Comparison of ENCODE assay signal across 11 cellular contexts in the genomic region with DNA sequence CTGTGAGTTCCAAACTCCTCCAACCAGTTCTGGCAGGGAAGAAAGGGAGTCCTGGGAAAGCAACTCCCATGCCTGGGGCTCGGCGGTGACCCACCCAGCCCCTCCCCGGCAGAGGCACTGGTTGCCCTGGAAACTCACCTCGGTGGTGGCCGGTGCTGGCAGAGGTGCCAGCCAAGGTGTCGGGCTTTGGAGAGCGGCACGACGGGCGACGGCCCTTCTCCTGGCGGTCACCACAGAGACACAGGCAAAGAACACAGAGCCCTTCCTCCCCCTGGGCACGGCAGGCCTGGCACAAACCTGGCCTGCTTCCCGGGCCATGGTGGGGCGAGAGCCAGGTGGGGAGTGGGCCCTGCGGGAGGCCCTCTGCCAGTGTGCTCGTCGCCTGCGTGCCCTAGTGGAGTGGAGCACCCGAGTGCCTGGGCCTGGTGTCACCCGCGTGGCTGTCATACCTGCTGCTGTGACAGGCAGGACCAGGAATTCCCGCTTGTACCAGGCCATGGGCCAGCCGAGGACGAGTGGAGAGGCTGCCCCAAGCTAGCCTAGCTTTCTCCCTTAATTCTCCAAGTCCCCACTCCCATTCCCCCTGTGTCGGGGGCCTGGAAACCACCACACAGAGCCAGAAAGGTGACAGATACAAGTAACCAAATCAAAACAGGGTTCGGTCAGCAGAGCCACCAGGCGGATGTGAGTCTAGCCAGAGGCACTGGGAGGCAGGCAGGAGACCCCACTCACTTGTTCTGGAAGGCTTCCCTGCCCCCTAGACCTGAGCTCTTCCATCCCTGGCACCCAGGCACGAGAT. TPM values are rescaled to one million over a fixed set of nuclear protein-coding genes. Genes with fewer than 3 reads are reported as not detected.
DNase-seq lines count a peak whose midpoint lies in the region; ATAC-seq, FAIRE-seq and TF ChIP-seq lines count a peak whose summit lies in the region.
"Had no signal": no experiment of that assay in that cellular context is flagged by ENCODE, and none has a peak within 500 bp of the region (broad histone marks: within the 10 kb centered on the region; RNA-seq: fewer than 3 reads in every experiment).

No MANE protein-coding gene starts in this region.

- no peak overlapping the region for H3K27ac Mint-ChIP-seq in HFFc6
- H3K27ac Mint-ChIP-seq: WTC11 had no signal

- peaks cover 14% of the 10 kb centered on the region; the same call in 2 of the 3 replicates for H3K36me3 ChIP-seq in K562 (ENCODE audit: control insufficient read depth, insufficient read depth, low read length)
- H3K36me3 ChIP-seq in upper lobe of right lung: no peaks in the 10 kb centered on the region

- no peak overlapping the region for H2AFZ ChIP-seq in K562 (ENCODE audit: low read depth, low read length)

- H3K9me3 ChIP-seq in K562 (replicated peaks; ENCODE audit: control insufficient read depth, insufficient read depth, low read depth, low read length): no peaks in the 10 kb centered on the region
- H3K9me3 ChIP-seq in upper lobe of right lung: no peaks in the 10 kb centered on the region

- TF ChIP-seq CTCF in K562 (IDR thresholded peaks at IDR 0.05 in 2 of 3, conservative IDR thresholded peaks at IDR 0.05 in 1 of 3; ENCODE audit: insufficient read depth in 2 of 3, low read depth in 1 of 3, low read length in 3 of 3) (no peak), upper lobe of right lung (IDR thresholded peaks at IDR 0.05) (no peak), HFFc6 (IDR thresholded peaks at IDR 0.05) (no peak)

- peak overlapping the region in 1 of 2 experiments; percentile 43; a peak in 1 of 4 replicates for H3K9ac ChIP-seq in K562 (ENCODE audit: insufficient read depth in 1 of 2, low read depth in 2 of 2, low read length in 2 of 2)

- no peak overlapping the region for H3K4me3 ChIP-seq in K562
- H3K4me3 ChIP-seq in upper lobe of right lung: no peak overlapping the region

- H3K36me3 Mint-ChIP-seq in HFFc6 (ENCODE audit: low read depth): no peaks in the 10 kb centered on the region
- H3K36me3 Mint-ChIP-seq: WTC11 had no signal

- TF ChIP-seq RAD21 in K562 (CRISPR knock-in tag; conservative IDR thresholded peaks at IDR 0.05 in 1 of 2, IDR thresholded peaks at IDR 0.05 in 1 of 2): no peak

- no peak for DNase-seq in Right ventricle myocardium inferior (ENCODE audit: missing footprints)
- DNase-seq in cardiac septum (ENCODE audit: low spot score): no peak
- DNase-seq in K562 (ENCODE audit: extremely low read depth in 1 of 4, low spot score in 3 of 4): no peak
- peak; percentile 57 for DNase-seq in medulla oblongata (ENCODE audit: extremely low spot score)
- no peak for DNase-seq in upper lobe of right lung
- DNase-seq in NCI-H446 treated with DMSO at 0.1 percent for 48 hours (lab: John Stamatoyannopoulos, UW): no peak
- DNase-seq in HFFc6: no peak
- DNase-seq: islet precursor cell had no signal

- no peaks in the 10 kb centered on the region for H3K9me1 ChIP-seq in K562 (ENCODE audit: control insufficient read depth, insufficient read depth, low read length)

- WGBS in K562 (ENCODE audit: insufficient coverage, low coverage, missing lambda C conversion rate): 76% methylated on average over 13 of the region's 29 CpGs

- H3K27ac ChIP-seq in K562 (ENCODE audit: extremely low read depth, low read depth, low read length) (no peak overlapping the region), upper lobe of right lung (peak overlapping the region; percentile 18)

- no peak for FAIRE-seq in K562 (lab: Jason Lieb, UNC)
- FAIRE-seq: astrocyte had no signal

- H3K4me2 ChIP-seq in K562 (ENCODE audit: insufficient read depth, low read length): no peak overlapping the region

- H3K9me3 Mint-ChIP-seq in HFFc6: no peaks in the 10 kb centered on the region
- H3K9me3 Mint-ChIP-seq: WTC11 had no signal

- H3K4me1 Mint-ChIP-seq in HFFc6 (ENCODE audit: low read depth): peaks cover 25% of the 10 kb centered on the region

- TF ChIP-seq POLR2A in K562 (conservative IDR thresholded peaks at IDR 0.05): no peak

- no peak for TF ChIP-seq EP300 in K562 (IDR thresholded peaks at IDR 0.05; ENCODE audit: low read length)

- no TSS peak for BruUV-seq in K562 (replicated peaks; lab: Mats Ljungman, UMichigan)

- peaks cover 6% of the 10 kb centered on the region for H4K20me1 ChIP-seq in K562 (replicated peaks; ENCODE audit: control insufficient read depth, insufficient read depth, low read length)

- in situ Hi-C loops in K562 (cut with MboI): no loop called here

- ATAC-seq in Right ventricle myocardium inferior (peak; percentile 7), K562 (no peak), upper lobe of right lung (peak; percentile 1), HG03521 (IDR thresholded peaks at IDR 0.05; ENCODE audit: unreplicated experiment) (no peak)
- ATAC-seq: WTC11 had no signal

- H3K4me3 Mint-ChIP-seq in HFFc6: no peak overlapping the region
- H3K4me3 Mint-ChIP-seq: WTC11 had no signal

- POLR2A ChIA-PET in K562 (lab: Yijun Ruan, JAX): interaction anchor here (0.8 kb wide), 1 partner anchor 13 kb away, joined by 3 read pairs; no protein-coding TSS in a partner anchor

- CTCF ChIA-PET in K562 (lab: Yijun Ruan, JAX; ENCODE audit: low intra/inter-chr PET ratio): no interaction called here

- H3K79me2 ChIP-seq in K562 (ENCODE audit: control insufficient read depth, insufficient read depth, low read length): peaks cover 69% of the 10 kb centered on the region

- H3K4me1 ChIP-seq in K562 (replicated peaks in 1 of 2; ENCODE audit: control insufficient read depth in 2 of 2, insufficient read depth in 2 of 2, low read length in 2 of 2): peaks cover 28 to 64% of the 10 kb centered on the region in 2 experiments
- H3K4me1 ChIP-seq in upper lobe of right lung: peaks cover 53% of the 10 kb centered on the region

- intact Hi-C loops in Right ventricle myocardium inferior (cut with DNase I) (no loop called here), cardiac septum (cut with DNase I) (no loop called here), K562 (cut with micrococcal nuclease) (no loop called here), upper lobe of right lung (cut with DNase I) (no loop called here)

- H3K27me3 Mint-ChIP-seq in HFFc6 (ENCODE audit: insufficient read depth): peaks cover 4% of the 10 kb centered on the region

- no peaks in the 10 kb centered on the region for H3K27me3 ChIP-seq in K562 (ENCODE audit: control insufficient read depth in 2 of 2, insufficient read depth in 2 of 2, low read length in 2 of 2)
- no peaks in the 10 kb centered on the region for H3K27me3 ChIP-seq in upper lobe of right lung

TF ChIP-seq in K562, 482 proteins besides CTCF, POLR2A, EP300 and RAD21:
- no peak for TF ChIP-seq BACH1 (tag; IDR thresholded peaks at IDR 0.05)
- no peak for TF ChIP-seq ZNF12 (CRISPR knock-in tag; IDR thresholded peaks at IDR 0.05)
- no peak for TF ChIP-seq SIRT6 (IDR thresholded peaks at IDR 0.05; ENCODE audit: low read depth, low read length)
- TF ChIP-seq POLR2G (IDR thresholded peaks at IDR 0.05; ENCODE audit: low read depth, low read length): peak; percentile 32; the same call in 1 of the 2 replicates

RNA-seq across cellular contexts. Expression of a gene that starts 8.2 kb away (rescaled TPM):
- total RNA-seq in Right ventricle myocardium inferior: 33.7 TPM
- 23.9 TPM for total RNA-seq in cardiac septum
- 62.0 and 176 TPM in 2 replicates for total RNA-seq in K562 (2011; cell fraction: chromatin; rRNA removed; ENCODE audit: low replicate concordance)
- 78.8 and 97.7 TPM in 2 replicates for total RNA-seq in K562 (2011; cell fraction: nucleolus; rRNA removed)
- total RNA-seq in K562 (2011; cell fraction: nucleoplasm; rRNA removed): 55.4 and 58.4 TPM in 2 replicates
- total RNA-seq in K562 (2014; rRNA removed): 27.1 and 36.2 TPM in 2 replicates
- 9.4 and 12.0 TPM in 2 replicates for total RNA-seq in K562 (2014; rRNA removed; fragmentation: Illumina TruSeq; extraction: Trizol)
- 25.8 and 25.9 TPM in 2 replicates for total RNA-seq in K562 (2015; rRNA removed; fragmentation: Illumina TruSeq; extraction: Trizol)
- 28.6 and 37.3 TPM in 2 replicates for total RNA-seq in K562 (2021)
- 40.3 and 45.9 TPM in 2 replicates for polyA plus RNA-seq in K562 (2011; rRNA removed)
- polyA plus RNA-seq in K562 (2011; cell fraction: cytosol; rRNA removed): 34.7 and 62.2 TPM in 2 replicates
- 170 and 326 TPM in 2 replicates for polyA plus RNA-seq in K562 (2011; cell fraction: nucleus; rRNA removed)
- 26.3 and 47.2 TPM in 2 replicates for polyA plus RNA-seq in K562 (2012)
- 28.7 and 34.9 TPM in 2 replicates for polyA plus RNA-seq in K562 (2014; fragmentation: Illumina TruSeq; extraction: Trizol)
- 1 to 10 TPM in 1 of 2 experiments, under 1 TPM in 1; 0.75 to 2.4 TPM for polyA plus RNA-seq in K562 (2014; fragmentation: Nextera tagmentation; extraction: Ambion mirVana)
- 39.5 and 43.3 TPM in 2 replicates for polyA plus RNA-seq in K562 (2014; rRNA removed)
- 12.0 and 17.4 TPM in 2 replicates for polyA minus RNA-seq in K562 (2011; rRNA and poly(A)+ RNA removed)
- 13.6 and 18.5 TPM in 2 replicates for polyA minus RNA-seq in K562 (2011; cell fraction: cytosol; rRNA and poly(A)+ RNA removed)
- 30.2 and 36.5 TPM in 2 replicates for polyA minus RNA-seq in K562 (2011; cell fraction: nucleus; rRNA and poly(A)+ RNA removed)
- total RNA-seq in upper lobe of right lung: 66.3 TPM
- total RNA-seq in HFFc6 (2021; fragmentation: NEBNext Ultra II Directional; extraction: Animal tissue kit (Norgen Biotek cat#: 25700)): 10 to 100 TPM; 12.1 to 15.8 (median 14.8) TPM

RNA-seq across cellular contexts. Expression of a gene that starts 34.5 kb away (rescaled TPM):
- total RNA-seq in Right ventricle myocardium inferior: 8.2 TPM
- 4.6 TPM for total RNA-seq in cardiac septum
- total RNA-seq in K562 (2011; cell fraction: chromatin; rRNA removed; ENCODE audit: low replicate concordance): 36.0 and 113 TPM in 2 replicates
- total RNA-seq in K562 (2011; cell fraction: nucleolus; rRNA removed): 65.4 and 76.9 TPM in 2 replicates
- total RNA-seq in K562 (2011; cell fraction: nucleoplasm; rRNA removed): 49.2 and 52.3 TPM in 2 replicates
- total RNA-seq in K562 (2014; rRNA removed): 20.7 and 23.6 TPM in 2 replicates
- 6.3 and 9.4 TPM in 2 replicates for total RNA-seq in K562 (2014; rRNA removed; fragmentation: Illumina TruSeq; extraction: Trizol)
- total RNA-seq in K562 (2015; rRNA removed; fragmentation: Illumina TruSeq; extraction: Trizol): 13.7 and 15.3 TPM in 2 replicates
- total RNA-seq in K562 (2021): 24.6 and 25.8 TPM in 2 replicates
- 10.1 and 20.2 TPM in 2 replicates for polyA plus RNA-seq in K562 (2011; rRNA removed)
- 19.0 and 25.7 TPM in 2 replicates for polyA plus RNA-seq in K562 (2011; cell fraction: cytosol; rRNA removed)
- polyA plus RNA-seq in K562 (2011; cell fraction: nucleus; rRNA removed): 44.6 and 60.7 TPM in 2 replicates
- polyA plus RNA-seq in K562 (2012): 11.5 and 21.9 TPM in 2 replicates
- polyA plus RNA-seq in K562 (2014; fragmentation: Illumina TruSeq; extraction: Trizol): 17.8 and 18.8 TPM in 2 replicates
- polyA plus RNA-seq in K562 (2014; fragmentation: Nextera tagmentation; extraction: Ambion mirVana): 1 to 10 TPM in 1 of 2 experiments, under 1 TPM in 1; 0.55 to 1.6 TPM
- 16.1 and 20.6 TPM in 2 replicates for polyA plus RNA-seq in K562 (2014; rRNA removed)
- 12.7 and 14.4 TPM in 2 replicates for polyA minus RNA-seq in K562 (2011; rRNA and poly(A)+ RNA removed)
- polyA minus RNA-seq in K562 (2011; cell fraction: cytosol; rRNA and poly(A)+ RNA removed): 12.8 and 20.2 TPM in 2 replicates
- polyA minus RNA-seq in K562 (2011; cell fraction: nucleus; rRNA and poly(A)+ RNA removed): 24.2 and 31.3 TPM in 2 replicates
- total RNA-seq in upper lobe of right lung: 27.4 TPM
- total RNA-seq in HFFc6 (2021; fragmentation: NEBNext Ultra II Directional; extraction: Animal tissue kit (Norgen Biotek cat#: 25700)): 1 to 10 TPM; 1.1 to 2.8 (median 1.7) TPM

Comparison
In these comparisons a context has a peak if more than half of its experiments do, and no peak if none do; other contexts are left out.
1. ATAC-seq: peak in Right ventricle myocardium inferior (single experiment) and upper lobe of right lung (single experiment); none in K562 (single experiment) and HG03521 (single experiment).